In genomic region chr2:135745545-135745944, GRCh38 we compare ENCODE assay signal across 14 cellular contexts. TPM values are rescaled to one million over a fixed set of nuclear protein-coding genes. Genes with fewer than 3 reads are reported as not detected.
DNase-seq lines count a peak whose midpoint lies in the region; ATAC-seq and TF ChIP-seq lines count a peak whose summit lies in the region.
"Had no signal": no experiment of that assay in that cellular context is flagged by ENCODE, and none has a peak within 500 bp of the region (broad histone marks: within the 10 kb centered on the region; RNA-seq: fewer than 3 reads in every experiment).

No MANE protein-coding gene starts in this region.

- H3K79me1 ChIP-seq in trophoblast cell (ENCODE audit: low read length), result peaks cover 8% of the 10 kb centered on the region

- TF ChIP-seq CTCF in fibroblast of lung (conservative IDR thresholded peaks at IDR 0.05 in 1 of 2, IDR thresholded peaks at IDR 0.05 in 1 of 2; ENCODE audit: low read depth in 1 of 2, low read length in 2 of 2), result no peak

- peak; percentile 22 for DNase-seq in COLO829 (ENCODE audit: low spot score)
- DNase-seq in RPMI7951 (ENCODE audit: low read depth), result peak; percentile 67
- peak; percentile 64 to 87 for DNase-seq in fibroblast of lung (ENCODE audit: low read depth in 2 of 2)
- peak in 1 of 2 donors; percentile 36 for DNase-seq in trophoblast cell
- no peak for DNase-seq in GM19240 (ENCODE audit: insufficient read length, low spot score)
- DNase-seq in stimulated activated CD4-positive, alpha-beta T cell treated with anti-CD3 and anti-CD28 coated beads, Interleukin-1b, Interleukin-23, amount 100 ng/mL, for 48 hours, result no peak
- no peak for DNase-seq in Right ventricle myocardium superior
- DNase-seq in COLO668 (lab: John Stamatoyannopoulos, UW; ENCODE audit: unreplicated experiment), result no peak
- DNase-seq: activated CD4-positive, alpha-beta T cell treated with anti-CD3 and anti-CD28 coated beads, Interleukin-2, amount 50 U/mL, for 1 hour; Calu3; foreskin melanocyte; NCI-H2081 treated with DMSO at 0.1 percent for 48 hours; stimulated activated naive CD4-positive, alpha-beta T cell had no signal

- H4K8ac ChIP-seq in trophoblast cell (ENCODE audit: low read depth, low read length), result no peak overlapping the region

- H4K12ac ChIP-seq in trophoblast cell (ENCODE audit: low read depth, low read length), result no peak overlapping the region

- no peak overlapping the region for H3K18ac ChIP-seq in trophoblast cell (ENCODE audit: low read length)

- H3K9me3 ChIP-seq in fibroblast of lung (ENCODE audit: control insufficient read depth, insufficient read depth, low read depth, low read length) (no peaks in the 10 kb centered on the region), trophoblast cell (ENCODE audit: insufficient read depth, low read depth, low read length) (no peaks in the 10 kb centered on the region)

- H2AFZ ChIP-seq in fibroblast of lung (ENCODE audit: low read length) (no peak overlapping the region), trophoblast cell (ENCODE audit: insufficient read depth, low read length, poor library complexity) (no peak overlapping the region)

- H3K4me1 ChIP-seq in fibroblast of lung (ENCODE audit: control insufficient read depth, extremely low read depth, insufficient read depth, low read length) (peaks cover 3% of the 10 kb centered on the region), trophoblast cell (ENCODE audit: control insufficient read depth in 1 of 2, insufficient read depth in 2 of 2, low read length in 2 of 2) (peaks cover 0 to 3% of the 10 kb centered on the region in 2 experiments)

- no peaks in the 10 kb centered on the region for H3K27me3 ChIP-seq in fibroblast of lung (ENCODE audit: control insufficient read depth, insufficient read depth, low read length)
- H3K27me3 ChIP-seq in trophoblast cell (ENCODE audit: insufficient read depth, low read length), result no peaks in the 10 kb centered on the region

- peak overlapping the region; percentile 17 for H3K4me2 ChIP-seq in fibroblast of lung (ENCODE audit: extremely low read depth, insufficient read depth, low read length)
- H3K4me2 ChIP-seq in trophoblast cell (ENCODE audit: low read length), result no peak overlapping the region
- H3K4me2 ChIP-seq: KMS-11 had no signal

- no peaks in the 10 kb centered on the region for H4K20me1 ChIP-seq in fibroblast of lung (ENCODE audit: control insufficient read depth, extremely low read depth, insufficient read depth, low read length)

- no peak overlapping the region for H2BK120ac ChIP-seq in trophoblast cell (ENCODE audit: insufficient read depth, low read length, poor library complexity)

- no peak for ATAC-seq in Right ventricle myocardium superior (ENCODE audit: poor library complexity)

- H3K4me3 ChIP-seq in fibroblast of lung (replicated peaks in 1 of 4; ENCODE audit: control extremely low read depth in 1 of 4, insufficient read depth in 1 of 4, low read depth in 3 of 4, low read length in 4 of 4) (no peak overlapping the region), trophoblast cell (ENCODE audit: low read depth, low read length) (no peak overlapping the region)

- H3K9ac ChIP-seq in fibroblast of lung (ENCODE audit: insufficient read depth, low read length) (no peak overlapping the region), trophoblast cell (ENCODE audit: low read length) (no peak overlapping the region)
- H3K9ac ChIP-seq: KMS-11 had no signal

- H3K14ac ChIP-seq in trophoblast cell (ENCODE audit: low read length), result no peak overlapping the region

- no peak overlapping the region for H2AK5ac ChIP-seq in trophoblast cell (ENCODE audit: low read length)

- intact Hi-C loops in Right ventricle myocardium superior (cut with DNase I), result no loop called here

- no CpG with 5 or more reads among the region's 4 CpGs for WGBS in trophoblast cell (ENCODE audit: extremely low coverage, insufficient coverage, insufficient read length)

- no peak overlapping the region for H2BK12ac ChIP-seq in trophoblast cell (ENCODE audit: low read length)

- H4K91ac ChIP-seq in trophoblast cell (ENCODE audit: low read depth, low read length), result no peak overlapping the region

- H2BK5ac ChIP-seq in trophoblast cell (ENCODE audit: low read depth, low read length, poor library complexity), result no peak overlapping the region

- peak overlapping the region; percentile 76 for H3K4ac ChIP-seq in trophoblast cell (ENCODE audit: low read depth, low read length)

- H3K79me2 ChIP-seq in fibroblast of lung (ENCODE audit: control insufficient read depth, insufficient read depth, low read length), result peaks cover 59% of the 10 kb centered on the region
- peaks cover 14% of the 10 kb centered on the region for H3K79me2 ChIP-seq in trophoblast cell (ENCODE audit: control insufficient read depth, insufficient read depth, low read length, poor library complexity)

- no peak overlapping the region for H3K27ac ChIP-seq in fibroblast of lung (ENCODE audit: insufficient read depth, low read length)
- H3K27ac ChIP-seq in trophoblast cell (ENCODE audit: low read depth, low read length), result no peak overlapping the region
- H3K27ac ChIP-seq: KMS-11 had no signal

- H3K23ac ChIP-seq in trophoblast cell (ENCODE audit: low read length), result no peak overlapping the region

- no peaks in the 10 kb centered on the region for H3K36me3 ChIP-seq in fibroblast of lung (ENCODE audit: control insufficient read depth, insufficient read depth, low read length)
- H3K36me3 ChIP-seq in trophoblast cell (ENCODE audit: control insufficient read depth in 1 of 2, insufficient read depth in 2 of 2, low read length in 2 of 2), result peaks cover 9 to 10% of the 10 kb centered on the region in 2 experiments

RNA-seq across cellular contexts. Expression of gene UBXN4, which starts 3.9 kb away (rescaled TPM):
- 44.1 and 60.9 TPM in 2 replicates for total RNA-seq in RPMI7951 (2014; rRNA removed; shearing (Covaris generic))
- total RNA-seq in fibroblast of lung (64.5 and 78.8 TPM in 2 replicates), Right ventricle myocardium superior (62.0 TPM)
- polyA plus RNA-seq in fibroblast of lung, result 76.9 and 108 TPM in 2 replicates
- 51.1 and 65.7 TPM in 2 replicates for polyA plus RNA-seq in fibroblast of lung (2012)
- 11.1 and 16.1 TPM in 2 replicates for polyA minus RNA-seq in fibroblast of lung (ENCODE audit: low replicate concordance)
- polyA plus RNA-seq in trophoblast cell (2013), result 57.6 and 59.2 TPM in 2 replicates

Comparison
In these comparisons a context has a peak if more than half of its experiments do, and no peak if none do; other contexts are left out.
1. DNase-seq: peak in COLO829 (single experiment), RPMI7951 (single experiment) and fibroblast of lung (2 of 2); none in GM19240 (single experiment), stimulated activated CD4-positive, alpha-beta T cell treated with anti-CD3 and anti-CD28 coated beads, Interleukin-1b, Interleukin-23, amount 100 ng/mL, for 48 hours (single experiment), Right ventricle myocardium superior (single experiment) and COLO668 (single experiment).